ENCODE assay signal across 20 cellular contexts in the genomic region with DNA sequence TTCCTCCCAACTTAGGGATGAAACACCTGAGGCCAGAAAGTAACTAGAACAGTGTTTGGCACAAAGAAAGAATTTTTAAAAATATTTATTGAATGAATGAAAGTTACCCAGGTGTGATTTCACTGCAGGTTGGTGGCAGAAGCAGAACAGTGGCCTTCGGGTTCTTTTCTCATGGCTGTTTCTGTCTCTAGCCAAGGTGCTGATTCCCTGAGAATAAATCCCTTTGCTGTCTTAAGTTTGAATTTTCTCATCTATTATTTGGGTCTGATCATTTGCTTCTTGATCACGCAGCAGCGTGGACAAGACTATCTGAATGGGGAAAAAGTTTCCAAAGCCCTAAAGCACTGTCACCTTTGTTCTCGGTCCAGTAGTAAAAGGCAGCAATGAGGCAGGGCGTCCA.
DNase-seq lines count a peak whose midpoint lies in the region; ATAC-seq, FAIRE-seq and TF ChIP-seq lines count a peak whose summit lies in the region.
"Had no signal": no experiment of that assay in that cellular context is flagged by ENCODE, and none has a peak within 500 bp of the region (broad histone marks: within the 10 kb centered on the region; RNA-seq: fewer than 3 reads in every experiment).

No MANE protein-coding gene starts in this region.

- H3K4ac ChIP-seq in mesenchymal stem cell (ENCODE audit: low read depth in 1 of 2, low read length in 2 of 2): no peak overlapping the region

- H4K91ac ChIP-seq in mesenchymal stem cell (ENCODE audit: low read length): peak overlapping the region; percentile 39

- no peaks in the 10 kb centered on the region for H3K9me1 ChIP-seq in K562 (ENCODE audit: control insufficient read depth, insufficient read depth, low read length)

- TF ChIP-seq RAD21 in A549 (conservative IDR thresholded peaks at IDR 0.05 in 1 of 2, IDR thresholded peaks at IDR 0.05 in 1 of 2) (no peak), K562 (CRISPR knock-in tag; conservative IDR thresholded peaks at IDR 0.05 in 1 of 2, IDR thresholded peaks at IDR 0.05 in 1 of 2) (no peak)

- 86% methylated on average over 5 of the region's 5 CpGs for WGBS in A549 (ENCODE audit: missing lambda C conversion rate)
- 0% methylated on average over 5 of the region's 5 CpGs for WGBS in K562 (ENCODE audit: insufficient coverage, low coverage, missing lambda C conversion rate)
- WGBS in mesenchymal stem cell: 76% methylated on average over 5 of the region's 5 CpGs

- ATAC-seq in A549 (no peak), K562 (no peak)
- ATAC-seq: HCT116 had no signal

- no peak overlapping the region for H2AFZ ChIP-seq in K562 (ENCODE audit: low read depth, low read length)
- no peak overlapping the region for H2AFZ ChIP-seq in mesenchymal stem cell (ENCODE audit: low read depth, low read length)
- H2AFZ ChIP-seq: GM23248 had no signal

- H3K4me1 ChIP-seq in A549 (peaks cover 35% of the 10 kb centered on the region), HEK293 (ENCODE audit: control insufficient read depth, insufficient read depth, low read length) (no peaks in the 10 kb centered on the region), K562 (replicated peaks in 1 of 2; ENCODE audit: control insufficient read depth in 2 of 2, insufficient read depth in 2 of 2, low read length in 2 of 2) (no peaks in the 10 kb centered on the region; a peak in 1 of 5 replicates), mesenchymal stem cell (ENCODE audit: control insufficient read depth, insufficient read depth, low read depth, low read length) (peaks cover 2% of the 10 kb centered on the region)
- H3K4me1 ChIP-seq: BE2C, Caco-2 had no signal

- no peak overlapping the region for H2BK5ac ChIP-seq in mesenchymal stem cell (ENCODE audit: low read depth, low read length, poor library complexity, severe bottlenecking)

- no peaks in the 10 kb centered on the region for H3K79me1 ChIP-seq in mesenchymal stem cell (replicated peaks; ENCODE audit: low read length, poor library complexity, severe bottlenecking)

- FAIRE-seq in A549 (lab: Jason Lieb, UNC) (no peak), K562 (lab: Jason Lieb, UNC) (no peak)
- FAIRE-seq: GM12891, HTR-8/SVneo had no signal

- TF ChIP-seq POLR2A in A549 (IDR thresholded peaks at IDR 0.05; ENCODE audit: low read length) (no peak), K562 (conservative IDR thresholded peaks at IDR 0.05) (no peak)

- no peaks in the 10 kb centered on the region for H3K79me2 ChIP-seq in K562 (ENCODE audit: control insufficient read depth, insufficient read depth, low read length)

- peaks cover 18 to 40% of the 10 kb centered on the region in 2 experiments for H3K27me3 ChIP-seq in K562 (ENCODE audit: control insufficient read depth in 2 of 2, insufficient read depth in 2 of 2, low read length in 2 of 2)
- H3K27me3 ChIP-seq in mesenchymal stem cell (ENCODE audit: control insufficient read depth in 1 of 2, insufficient read depth in 1 of 2, low read length in 2 of 2): peaks cover 0 to 36% of the 10 kb centered on the region in 2 experiments
- H3K27me3 ChIP-seq: BE2C had no signal

- no peak for TF ChIP-seq CTCF in A549 (IDR thresholded peaks at IDR 0.05)
- TF ChIP-seq CTCF in HEK293 (tag by site-specific recombination; IDR thresholded peaks at IDR 0.05): no peak
- TF ChIP-seq CTCF in K562 (IDR thresholded peaks at IDR 0.05 in 2 of 3, conservative IDR thresholded peaks at IDR 0.05 in 1 of 3; ENCODE audit: insufficient read depth in 2 of 3, low read depth in 1 of 3, low read length in 3 of 3): no peak

- H2BK120ac ChIP-seq in mesenchymal stem cell (ENCODE audit: low read depth, low read length): no peak overlapping the region

- POLR2A ChIA-PET in A549 (lab: Yijun Ruan, JAX) (no interaction called here), HEK293 (lab: Yijun Ruan, JAX) (no interaction called here), K562 (lab: Yijun Ruan, JAX) (no interaction called here)

- H2BK12ac ChIP-seq in mesenchymal stem cell (ENCODE audit: low read length in 2 of 2): no peak overlapping the region

- H3K14ac ChIP-seq in mesenchymal stem cell (ENCODE audit: low read length in 2 of 2): no peak overlapping the region

- H3K9me3 ChIP-seq in A549: no peaks in the 10 kb centered on the region
- no peaks in the 10 kb centered on the region for H3K9me3 ChIP-seq in HEK293 (ENCODE audit: control insufficient read depth, insufficient read depth, low read depth, low read length)
- no peaks in the 10 kb centered on the region for H3K9me3 ChIP-seq in K562 (replicated peaks; ENCODE audit: control insufficient read depth, insufficient read depth, low read depth, low read length)
- H3K9me3 ChIP-seq in mesenchymal stem cell (ENCODE audit: control insufficient read depth, low read length): no peaks in the 10 kb centered on the region
- H3K9me3 ChIP-seq: BE2C, Caco-2 had no signal

- H3K9ac ChIP-seq in K562 (ENCODE audit: insufficient read depth in 1 of 2, low read depth in 2 of 2, low read length in 2 of 2) (no peak overlapping the region), mesenchymal stem cell (ENCODE audit: low read length) (no peak overlapping the region)
- H3K9ac ChIP-seq: GM23248, KMS-11 had no signal

- 0 out of 2 replicates have a peak, but pooled peaks cover 4% of the 10 kb centered on the region for H4K20me1 ChIP-seq in K562 (replicated peaks; ENCODE audit: control insufficient read depth, insufficient read depth, low read length)

- H3K4me3 ChIP-seq in A549 (no peak overlapping the region), HEK293 (ENCODE audit: low read depth, low read length) (no peak overlapping the region), K562 (no peak overlapping the region), mesenchymal stem cell (ENCODE audit: insufficient read depth in 1 of 2, low read depth in 1 of 2, low read length in 2 of 2) (no peak overlapping the region)
- H3K4me3 ChIP-seq: GM23248 had no signal

- H3K36me3 ChIP-seq in HEK293 (ENCODE audit: control insufficient read depth in 2 of 2, insufficient read depth in 1 of 2, low read length in 2 of 2) (no peaks in the 10 kb centered on the region), K562 (ENCODE audit: control insufficient read depth, insufficient read depth, low read length) (no peaks in the 10 kb centered on the region), mesenchymal stem cell (ENCODE audit: control insufficient read depth in 1 of 2, insufficient read depth in 2 of 2, low read depth in 1 of 2, low read length in 2 of 2) (no peaks in the 10 kb centered on the region)
- H3K36me3 ChIP-seq: BE2C had no signal

- in situ Hi-C loops in K562 (cut with MboI): no loop called here

- peak overlapping the region; percentile 20 to 95; a peak in 4 of 6 replicates for H3K27ac ChIP-seq in A549
- no peak overlapping the region for H3K27ac ChIP-seq in HEK293 (ENCODE audit: extremely low read depth, low read depth, low read length)
- no peak overlapping the region for H3K27ac ChIP-seq in K562 (ENCODE audit: extremely low read depth, low read depth, low read length)
- H3K27ac ChIP-seq in mesenchymal stem cell (ENCODE audit: low read length, poor library complexity, severe bottlenecking): no peak overlapping the region
- H3K27ac ChIP-seq: GM23248, KMS-11 had no signal

- H4K8ac ChIP-seq in mesenchymal stem cell (ENCODE audit: low read length): no peak overlapping the region

- intact Hi-C loops in K562 (cut with micrococcal nuclease): no loop called here

- CTCF ChIA-PET in A549 (lab: Yijun Ruan, JAX) (no interaction called here), HEK293 (lab: Yijun Ruan, JAX) (no interaction called here), K562 (lab: Yijun Ruan, JAX; ENCODE audit: low intra/inter-chr PET ratio) (no interaction called here)

- H3K23ac ChIP-seq in mesenchymal stem cell (ENCODE audit: low read length in 2 of 2): no peak overlapping the region

- H2AK5ac ChIP-seq in mesenchymal stem cell (ENCODE audit: low read length, severe bottlenecking): no peak overlapping the region

- H3K18ac ChIP-seq in mesenchymal stem cell (ENCODE audit: low read depth in 1 of 2, low read length in 2 of 2): no peak overlapping the region

- no peak overlapping the region for H2BK15ac ChIP-seq in mesenchymal stem cell (ENCODE audit: low read depth, poor library complexity, severe bottlenecking)

- no peak for DNase-seq in A549 (ENCODE audit: low read depth in 1 of 2, low spot score in 1 of 2)
- DNase-seq in K562 (ENCODE audit: extremely low read depth in 1 of 4, low spot score in 3 of 4): no peak
- DNase-seq in mesenchymal stem cell: no peak
- DNase-seq in NCI-H510A (lab: John Stamatoyannopoulos, UW): no peak
- DNase-seq in NCI-H2029 (lab: John Stamatoyannopoulos, UW): no peak
- DNase-seq: ACHN; BE2C; C1 segment of cervical spinal cord; Caco-2; CD4-positive, CD25-positive, alpha-beta regulatory T cell; DMS153; DMS79; GDM1; GM23248; H7 had no signal

- TF ChIP-seq EP300 in A549 (IDR thresholded peaks at IDR 0.05) (no peak), K562 (IDR thresholded peaks at IDR 0.05; ENCODE audit: low read length) (no peak)

- no TSS peak for BruUV-seq in K562 (replicated peaks; lab: Mats Ljungman, UMichigan)

- no peak overlapping the region for H3K4me2 ChIP-seq in A549
- H3K4me2 ChIP-seq in K562 (ENCODE audit: insufficient read depth, low read length): no peak overlapping the region
- H3K4me2 ChIP-seq in mesenchymal stem cell (ENCODE audit: low read length, poor library complexity, severe bottlenecking): no peak overlapping the region

TF ChIP-seq in A549, 52 proteins besides CTCF, POLR2A, EP300 and RAD21:
- no peak for TF ChIP-seq ESRRA (IDR thresholded peaks at IDR 0.05; ENCODE audit: borderline replicate concordance, low read length)
- no peak for TF ChIP-seq TFCP2L1 (CRISPR knock-in tag; IDR thresholded peaks at IDR 0.05)
- TF ChIP-seq RCOR1 (IDR thresholded peaks at IDR 0.05; ENCODE audit: low read depth, low read length): no peak
- no peak for TF ChIP-seq HOXB5 (CRISPR knock-in tag; IDR thresholded peaks at IDR 0.05)
TF ChIP-seq in A549: peak in this region for 0.

TF ChIP-seq in HEK293, 187 proteins besides CTCF, POLR2A, EP300 and RAD21 (continues in another document):
- TF ChIP-seq ZNF311 (tag by site-specific recombination; IDR thresholded peaks at IDR 0.05; ENCODE audit: borderline replicate concordance): no peak

TF ChIP-seq in K562, 482 proteins besides CTCF, POLR2A, EP300 and RAD21:
- peak; percentile 40; the same call in 1 of the 2 replicates for TF ChIP-seq EHMT2 (IDR thresholded peaks at IDR 0.05)
- 0 out of 2 replicates have a peak, but pooled peaks have one; percentile 30 for TF ChIP-seq MIER1 (IDR thresholded peaks at IDR 0.05; ENCODE audit: low read depth)
- no peak for TF ChIP-seq STAT5A (IDR thresholded peaks at IDR 0.05; ENCODE audit: borderline replicate concordance, low read length)
- no peak for TF ChIP-seq TGIF2 (CRISPR knock-in tag; IDR thresholded peaks at IDR 0.05)
- TF ChIP-seq CSDE1 (IDR thresholded peaks at IDR 0.05): no peak

Comparison
In these comparisons a context has a peak if more than half of its experiments do, and no peak if none do; other contexts are left out.
1. H3K27ac ChIP-seq: peak in A549 (2 of 2); none in HEK293 (single experiment), K562 (single experiment) and mesenchymal stem cell (single experiment).